Comparison of ENCODE assay signal across 1 cellular context in genomic region chr19:1205114-1206062, GRCh38.
TF ChIP-seq lines count a peak whose summit lies in the region.

A gene with protein sequence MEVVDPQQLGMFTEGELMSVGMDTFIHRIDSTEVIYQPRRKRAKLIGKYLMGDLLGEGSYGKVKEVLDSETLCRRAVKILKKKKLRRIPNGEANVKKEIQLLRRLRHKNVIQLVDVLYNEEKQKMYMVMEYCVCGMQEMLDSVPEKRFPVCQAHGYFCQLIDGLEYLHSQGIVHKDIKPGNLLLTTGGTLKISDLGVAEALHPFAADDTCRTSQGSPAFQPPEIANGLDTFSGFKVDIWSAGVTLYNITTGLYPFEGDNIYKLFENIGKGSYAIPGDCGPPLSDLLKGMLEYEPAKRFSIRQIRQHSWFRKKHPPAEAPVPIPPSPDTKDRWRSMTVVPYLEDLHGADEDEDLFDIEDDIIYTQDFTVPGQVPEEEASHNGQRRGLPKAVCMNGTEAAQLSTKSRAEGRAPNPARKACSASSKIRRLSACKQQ (plus strand): TSS chr19:1205778. CDS start chr19:1206914, 1,136 bp downstream.

TF ChIP-seq in WTC11, 78 proteins besides CTCF, POLR2A, EP300 and RAD21 (continued from another document):
- TF ChIP-seq, protein P1, sequence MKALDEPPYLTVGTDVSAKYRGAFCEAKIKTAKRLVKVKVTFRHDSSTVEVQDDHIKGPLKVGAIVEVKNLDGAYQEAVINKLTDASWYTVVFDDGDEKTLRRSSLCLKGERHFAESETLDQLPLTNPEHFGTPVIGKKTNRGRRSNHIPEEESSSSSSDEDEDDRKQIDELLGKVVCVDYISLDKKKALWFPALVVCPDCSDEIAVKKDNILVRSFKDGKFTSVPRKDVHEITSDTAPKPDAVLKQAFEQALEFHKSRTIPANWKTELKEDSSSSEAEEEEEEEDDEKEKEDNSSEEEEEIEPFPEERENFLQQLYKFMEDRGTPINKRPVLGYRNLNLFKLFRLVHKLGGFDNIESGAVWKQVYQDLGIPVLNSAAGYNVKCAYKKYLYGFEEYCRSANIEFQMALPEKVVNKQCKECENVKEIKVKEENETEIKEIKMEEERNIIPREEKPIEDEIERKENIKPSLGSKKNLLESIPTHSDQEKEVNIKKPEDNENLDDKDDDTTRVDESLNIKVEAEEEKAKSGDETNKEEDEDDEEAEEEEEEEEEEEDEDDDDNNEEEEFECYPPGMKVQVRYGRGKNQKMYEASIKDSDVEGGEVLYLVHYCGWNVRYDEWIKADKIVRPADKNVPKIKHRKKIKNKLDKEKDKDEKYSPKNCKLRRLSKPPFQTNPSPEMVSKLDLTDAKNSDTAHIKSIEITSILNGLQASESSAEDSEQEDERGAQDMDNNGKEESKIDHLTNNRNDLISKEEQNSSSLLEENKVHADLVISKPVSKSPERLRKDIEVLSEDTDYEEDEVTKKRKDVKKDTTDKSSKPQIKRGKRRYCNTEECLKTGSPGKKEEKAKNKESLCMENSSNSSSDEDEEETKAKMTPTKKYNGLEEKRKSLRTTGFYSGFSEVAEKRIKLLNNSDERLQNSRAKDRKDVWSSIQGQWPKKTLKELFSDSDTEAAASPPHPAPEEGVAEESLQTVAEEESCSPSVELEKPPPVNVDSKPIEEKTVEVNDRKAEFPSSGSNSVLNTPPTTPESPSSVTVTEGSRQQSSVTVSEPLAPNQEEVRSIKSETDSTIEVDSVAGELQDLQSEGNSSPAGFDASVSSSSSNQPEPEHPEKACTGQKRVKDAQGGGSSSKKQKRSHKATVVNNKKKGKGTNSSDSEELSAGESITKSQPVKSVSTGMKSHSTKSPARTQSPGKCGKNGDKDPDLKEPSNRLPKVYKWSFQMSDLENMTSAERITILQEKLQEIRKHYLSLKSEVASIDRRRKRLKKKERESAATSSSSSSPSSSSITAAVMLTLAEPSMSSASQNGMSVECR (CRISPR knock-in tag; IDR thresholded peaks at IDR 0.05; ENCODE audit: borderline replicate concordance), result no peak
- peak; percentile 73; the same call in 1 of the 2 replicates for TF ChIP-seq FOXP1 (CRISPR knock-in tag; IDR thresholded peaks at IDR 0.05; ENCODE audit: borderline replicate concordance)
- TF ChIP-seq, protein P2, sequence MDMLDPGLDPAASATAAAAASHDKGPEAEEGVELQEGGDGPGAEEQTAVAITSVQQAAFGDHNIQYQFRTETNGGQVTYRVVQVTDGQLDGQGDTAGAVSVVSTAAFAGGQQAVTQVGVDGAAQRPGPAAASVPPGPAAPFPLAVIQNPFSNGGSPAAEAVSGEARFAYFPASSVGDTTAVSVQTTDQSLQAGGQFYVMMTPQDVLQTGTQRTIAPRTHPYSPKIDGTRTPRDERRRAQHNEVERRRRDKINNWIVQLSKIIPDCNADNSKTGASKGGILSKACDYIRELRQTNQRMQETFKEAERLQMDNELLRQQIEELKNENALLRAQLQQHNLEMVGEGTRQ (CRISPR knock-in tag; IDR thresholded peaks at IDR 0.05), result peak; percentile 51
- TF ChIP-seq, protein P3, sequence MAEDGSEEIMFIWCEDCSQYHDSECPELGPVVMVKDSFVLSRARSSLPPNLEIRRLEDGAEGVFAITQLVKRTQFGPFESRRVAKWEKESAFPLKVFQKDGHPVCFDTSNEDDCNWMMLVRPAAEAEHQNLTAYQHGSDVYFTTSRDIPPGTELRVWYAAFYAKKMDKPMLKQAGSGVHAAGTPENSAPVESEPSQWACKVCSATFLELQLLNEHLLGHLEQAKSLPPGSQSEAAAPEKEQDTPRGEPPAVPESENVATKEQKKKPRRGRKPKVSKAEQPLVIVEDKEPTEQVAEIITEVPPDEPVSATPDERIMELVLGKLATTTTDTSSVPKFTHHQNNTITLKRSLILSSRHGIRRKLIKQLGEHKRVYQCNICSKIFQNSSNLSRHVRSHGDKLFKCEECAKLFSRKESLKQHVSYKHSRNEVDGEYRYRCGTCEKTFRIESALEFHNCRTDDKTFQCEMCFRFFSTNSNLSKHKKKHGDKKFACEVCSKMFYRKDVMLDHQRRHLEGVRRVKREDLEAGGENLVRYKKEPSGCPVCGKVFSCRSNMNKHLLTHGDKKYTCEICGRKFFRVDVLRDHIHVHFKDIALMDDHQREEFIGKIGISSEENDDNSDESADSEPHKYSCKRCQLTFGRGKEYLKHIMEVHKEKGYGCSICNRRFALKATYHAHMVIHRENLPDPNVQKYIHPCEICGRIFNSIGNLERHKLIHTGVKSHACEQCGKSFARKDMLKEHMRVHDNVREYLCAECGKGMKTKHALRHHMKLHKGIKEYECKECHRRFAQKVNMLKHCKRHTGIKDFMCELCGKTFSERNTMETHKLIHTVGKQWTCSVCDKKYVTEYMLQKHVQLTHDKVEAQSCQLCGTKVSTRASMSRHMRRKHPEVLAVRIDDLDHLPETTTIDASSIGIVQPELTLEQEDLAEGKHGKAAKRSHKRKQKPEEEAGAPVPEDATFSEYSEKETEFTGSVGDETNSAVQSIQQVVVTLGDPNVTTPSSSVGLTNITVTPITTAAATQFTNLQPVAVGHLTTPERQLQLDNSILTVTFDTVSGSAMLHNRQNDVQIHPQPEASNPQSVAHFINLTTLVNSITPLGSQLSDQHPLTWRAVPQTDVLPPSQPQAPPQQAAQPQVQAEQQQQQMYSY (CRISPR knock-in tag; IDR thresholded peaks at IDR 0.05), result no peak
- TF ChIP-seq MYBL2 (CRISPR knock-in tag; IDR thresholded peaks at IDR 0.05), result peak; percentile 82; the same call in 1 of the 2 replicates
- peak; percentile 87; the same call in 1 of the 2 replicates for TF ChIP-seq FOXP4 (CRISPR knock-in tag; IDR thresholded peaks at IDR 0.05)
- TF ChIP-seq SMAD3 (CRISPR knock-in tag; IDR thresholded peaks at IDR 0.05; ENCODE audit: borderline replicate concordance), result no peak
- no peak for TF ChIP-seq PRRX2 (CRISPR knock-in tag; IDR thresholded peaks at IDR 0.05)
- TF ChIP-seq NFYB (CRISPR knock-in tag; conservative IDR thresholded peaks at IDR 0.05; ENCODE audit: low read depth), result peak; percentile 96
- TF ChIP-seq MAX (CRISPR knock-in tag; IDR thresholded peaks at IDR 0.05), result peak; percentile 68
